ENCODE assay signal across 8 cellular contexts in the genomic region with DNA sequence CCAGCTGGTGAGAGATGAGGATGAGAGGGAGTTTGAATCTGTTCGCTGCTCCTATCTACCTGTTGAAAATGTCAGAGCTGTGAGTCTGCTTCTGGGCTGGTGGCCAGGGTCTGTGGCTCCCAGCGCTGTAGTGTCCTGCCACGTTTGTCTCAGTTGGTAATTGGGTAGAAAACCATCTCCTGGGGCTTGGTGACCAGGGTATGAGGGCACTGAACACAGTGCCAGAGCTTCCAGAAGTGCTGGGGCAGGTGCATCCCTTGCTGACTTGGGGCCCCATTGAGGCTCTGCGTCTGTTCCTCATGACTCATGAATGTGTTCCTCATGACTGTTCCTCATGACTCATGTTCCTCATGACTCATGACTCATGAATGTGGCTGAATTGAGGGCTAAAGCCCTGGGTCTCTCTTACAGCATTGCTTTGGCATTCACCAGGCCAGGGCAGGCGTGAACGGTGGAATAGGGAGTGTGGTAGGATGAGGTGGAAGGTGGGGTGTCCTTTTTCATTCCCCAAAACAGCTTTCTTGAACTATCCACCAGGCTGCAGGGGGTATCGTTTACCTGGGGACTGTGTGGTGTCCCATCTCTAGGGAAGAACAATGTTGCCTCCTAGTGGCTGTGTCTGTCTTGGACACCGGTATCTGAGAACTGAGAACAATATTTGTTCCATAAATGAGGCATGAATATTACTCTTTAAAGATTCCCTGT.
DNase-seq lines count a peak whose midpoint lies in the region; ATAC-seq, FAIRE-seq and TF ChIP-seq lines count a peak whose summit lies in the region.

No MANE protein-coding gene starts in this region.

- peaks cover 11% of the 10 kb centered on the region for H3K4me1 ChIP-seq in body of pancreas
- H3K4me1 ChIP-seq in kidney (ENCODE audit: control insufficient read depth in 1 of 2, insufficient read depth in 1 of 2, low read depth in 1 of 2, low read length in 2 of 2): peaks cover 0 to 4% of the 10 kb centered on the region in 2 donors

- TF ChIP-seq CTCF in body of pancreas (IDR thresholded peaks at IDR 0.05) (peak in 5 of 7 experiments; percentile 17 to 50 (median 41)), kidney (IDR thresholded peaks at IDR 0.05; ENCODE audit: borderline replicate concordance, extremely low read depth, insufficient read depth) (no peak)

- H3K4me1 Mint-ChIP-seq in stimulated activated effector memory CD8-positive, alpha-beta T cell treated with anti-CD3 and anti-CD28 coated beads, Interleukin-12 subunit alpha, Interleukin-12 subunit beta, amount 100 ng/mL, for 72 hours: peaks cover 7% of the 10 kb centered on the region

- H3K27ac Mint-ChIP-seq in stimulated activated effector memory CD8-positive, alpha-beta T cell treated with anti-CD3 and anti-CD28 coated beads, Interleukin-12 subunit alpha, Interleukin-12 subunit beta, amount 100 ng/mL, for 72 hours: no peak overlapping the region

- no peaks in the 10 kb centered on the region for H3K9me3 Mint-ChIP-seq in stimulated activated effector memory CD8-positive, alpha-beta T cell treated with anti-CD3 and anti-CD28 coated beads, Interleukin-12 subunit alpha, Interleukin-12 subunit beta, amount 100 ng/mL, for 72 hours

- H3K27me3 ChIP-seq in body of pancreas: no peaks in the 10 kb centered on the region

- DNase-seq in NCI-H1092 treated with DMSO at 0.1 percent for 48 hours (lab: John Stamatoyannopoulos, UW) (peak; percentile 4), NCI-H1092 (lab: John Stamatoyannopoulos, UW) (no peak), RKO (ENCODE audit: low spot score) (peak; percentile 96), body of pancreas (peak; percentile 41 to 76 (median 58)), kidney (peak; percentile 87)
- DNase-seq in stimulated activated effector memory CD8-positive, alpha-beta T cell treated with anti-CD3 and anti-CD28 coated beads, Interleukin-12 subunit alpha, Interleukin-12 subunit beta, amount 100 ng/mL, for 72 hours (ENCODE audit: low spot score in 2 of 2): peak; percentile 3 to 50

- intact Hi-C loops in body of pancreas (cut with DNase I) (no loop called here), kidney (cut with DNase I) (no loop called here)

- H3K9ac ChIP-seq in kidney (ENCODE audit: low read length in 2 of 2): no peak overlapping the region

- ATAC-seq in GM19468 (IDR thresholded peaks at IDR 0.05; ENCODE audit: extremely low read depth, unreplicated experiment) (peak; percentile 37), HG03469 (IDR thresholded peaks at IDR 0.05; ENCODE audit: unreplicated experiment) (peak; percentile 80), body of pancreas (peak; percentile 92)
- ATAC-seq in stimulated activated effector memory CD8-positive, alpha-beta T cell treated with anti-CD3 and anti-CD28 coated beads, Interleukin-12 subunit alpha, Interleukin-12 subunit beta, amount 100 ng/mL, for 72 hours: peak; percentile 94

- H3K27ac ChIP-seq in body of pancreas (peak overlapping the region in 2 of 4 donors; percentile 35 to 48), kidney (ENCODE audit: low read depth in 2 of 2, low read length in 2 of 2) (peak overlapping the region in 1 of 2 donors; percentile 27)

- no peaks in the 10 kb centered on the region for H3K36me3 Mint-ChIP-seq in stimulated activated effector memory CD8-positive, alpha-beta T cell treated with anti-CD3 and anti-CD28 coated beads, Interleukin-12 subunit alpha, Interleukin-12 subunit beta, amount 100 ng/mL, for 72 hours

- H3K36me3 ChIP-seq in body of pancreas (replicated peaks in 1 of 2; ENCODE audit: insufficient read depth in 1 of 2, low read depth in 2 of 2) (no peaks in the 10 kb centered on the region), kidney (ENCODE audit: control insufficient read depth in 1 of 2, insufficient read depth in 2 of 2, low read length in 2 of 2) (no peaks in the 10 kb centered on the region)

- H3K9me3 ChIP-seq in body of pancreas (no peaks in the 10 kb centered on the region), kidney (ENCODE audit: control insufficient read depth in 1 of 2, low read length in 2 of 2) (no peaks in the 10 kb centered on the region)

- no peak for FAIRE-seq in kidney (lab: Jason Lieb, UNC)

- H3K4me3 ChIP-seq in body of pancreas: no peak overlapping the region
- no peak overlapping the region for H3K4me3 ChIP-seq in kidney (ENCODE audit: low read length in 2 of 2)

- no peak overlapping the region for H3K4me3 Mint-ChIP-seq in stimulated activated effector memory CD8-positive, alpha-beta T cell treated with anti-CD3 and anti-CD28 coated beads, Interleukin-12 subunit alpha, Interleukin-12 subunit beta, amount 100 ng/mL, for 72 hours

- 32 to 36% methylated on average over 6 to 8 of the region's 8 CpGs for WGBS in body of pancreas, 2 donors

- TF ChIP-seq POLR2A in body of pancreas (IDR thresholded peaks at IDR 0.05): no peak

Comparison
In these comparisons a context has a peak if more than half of its experiments do, and no peak if none do; other contexts are left out.
1. ATAC-seq: peak in every context shown above with its lines; median percentile 94 in stimulated activated effector memory CD8-positive, alpha-beta T cell treated with anti-CD3 and anti-CD28 coated beads, Interleukin-12 subunit alpha, Interleukin-12 subunit beta, amount 100 ng/mL, for 72 hours; 92 in body of pancreas; 80 in HG03469; 37 in GM19468.